37 cellular contexts compared by ENCODE assay signal in genomic region chrY:2824493-2824892, GRCh38. TPM values are rescaled to one million over a fixed set of nuclear protein-coding genes. Genes with fewer than 3 reads are reported as not detected.
"Had no signal": no experiment of that assay in that cellular context is flagged by ENCODE, and none has a peak within 500 bp of the region (broad histone marks: within the 10 kb centered on the region; RNA-seq: fewer than 3 reads in every experiment).

No MANE protein-coding gene starts in this region.

- DNase-seq: activated B cell treated with CpG ODN at 0.5 μM for 24 hours; activated CD4-positive, alpha-beta memory T cell treated with anti-CD3 and anti-CD28 coated beads, Interleukin-2, amount 10 ng/mL, durations not matched to agents 7 days and 5 days; activated CD4-positive, alpha-beta T cell treated with anti-CD3 and anti-CD28 coated beads for 4 hours; activated CD4-positive, alpha-beta T cell treated with anti-CD3 and anti-CD28 coated beads, Interleukin-2, amount 10 ng/mL, durations not matched to agents 24 days and 14 days; activated CD4-positive, alpha-beta T cell treated with anti-CD3 and anti-CD28 coated beads, Interleukin-2, amount 50 U/mL, for 48 hours; activated CD4-positive, CD25-positive, alpha-beta regulatory T cell treated with anti-CD3 and anti-CD28 coated beads, Interleukin-2, amount 50 U/mL, for 72 hours; activated CD8-positive, alpha-beta memory T cell treated with anti-CD3 and anti-CD28 coated beads for 24 hours; activated CD8-positive, alpha-beta memory T cell treated with anti-CD3 and anti-CD28 coated beads, Interleukin-2, amount 10 ng/mL, durations not matched to agents 7 days and 5 days; activated CD8-positive, alpha-beta memory T cell treated with anti-CD3 and anti-CD28 coated beads, Interleukin-2, amount 50 U/mL, for 48 hours; activated CD8-positive, alpha-beta T cell treated with anti-CD3 and anti-CD28 coated beads, Interleukin-2, amount 10 ng/mL, durations not matched to agents 7 days and 5 days; activated effector memory CD4-positive, alpha-beta T cell treated with Interleukin-2 at 50 U/mL for 16 hours; activated gamma-delta T cell; activated naive CD4-positive, alpha-beta T cell treated with anti-CD3 and anti-CD28 coated beads, Interleukin-2, amount 10 ng/mL, durations not matched to agents 7 days and 5 days; activated naive CD4-positive, alpha-beta T cell treated with Interleukin-2 at 50 U/mL for 16 hours; activated naive CD8-positive, alpha-beta T cell treated with anti-CD3 and anti-CD28 coated beads, Interleukin-2, amount 10 ng/mL, durations not matched to agents 7 days and 5 days; activated naive CD8-positive, alpha-beta T cell treated with anti-CD3 and anti-CD28 coated beads, Interleukin-2, amount 50 U/mL, for 24 hours; activated T-cell treated with anti-CD3 and anti-CD28 coated beads, Interleukin-2, amount 50 U/mL, for 24 hours; activated T-cell treated with anti-CD3 and anti-CD28 coated beads, Interleukin-2, amount 50 U/mL, for 48 hours; amygdala; anterior cingulate cortex; caudate nucleus; cerebellar nuclear complex; T-helper 2 cell; T-helper 9 cell had no signal

- H3K4me3 ChIP-seq: ascending aorta, cardiac muscle cell had no signal

- H3K9me3 Mint-ChIP-seq: activated B cell treated with CpG ODN at 0.5 μM for 24 hours; activated CD4-positive, alpha-beta memory T cell treated with anti-CD3 and anti-CD28 coated beads, Interleukin-2, amount 10 ng/mL, durations not matched to agents 7 days and 5 days; activated CD4-positive, alpha-beta T cell treated with anti-CD3 and anti-CD28 coated beads, Interleukin-2, amount 10 ng/mL, durations not matched to agents 24 days and 14 days; activated naive CD4-positive, alpha-beta T cell treated with anti-CD3 and anti-CD28 coated beads, Interleukin-2, amount 10 ng/mL, durations not matched to agents 7 days and 5 days; activated naive CD4-positive, alpha-beta T cell treated with anti-CD3 and anti-CD28 coated beads, Interleukin-2, amount 50 U/mL, for 24 hours; activated naive CD8-positive, alpha-beta T cell treated with anti-CD3 and anti-CD28 coated beads, Interleukin-2, amount 10 ng/mL, durations not matched to agents 7 days and 5 days; activated naive CD8-positive, alpha-beta T cell treated with anti-CD3 and anti-CD28 coated beads, Interleukin-2, amount 50 U/mL, for 24 hours; activated T-cell treated with anti-CD3 and anti-CD28 coated beads, Interleukin-2, amount 50 U/mL, for 24 hours; activated T-helper 2 cell treated with anti-CD3 and anti-CD28 coated beads, Interferon-gamma antibody, Interleukin-2, Interleukin-4, amounts not matched to agents 10 μg/mL and 5 μg/mL and 100 μg/mL, durations not matched to agents 14 hours and 24 hours and 36 hours; brain; central memory CD8-positive, alpha-beta T cell; T-helper 1 cell treated with Interleukin-12 subunit alpha and Interleukin-12 subunit beta and Interleukin-4 antibody, amounts not matched to agents 30 μg/mL and 1 μg/mL, for 36 hours; T-helper 2 cell treated with Interferon-gamma antibody and Interleukin-4, amounts not matched to agents 5 μg/mL and 100 μg/mL, for 36 hours had no signal

- H3K4me1 ChIP-seq: ascending aorta had no signal

- H3K4me3 Mint-ChIP-seq: activated B cell treated with CpG ODN at 0.5 μM for 24 hours; activated CD4-positive, alpha-beta memory T cell treated with anti-CD3 and anti-CD28 coated beads, Interleukin-2, amount 10 ng/mL, durations not matched to agents 7 days and 5 days; activated CD4-positive, alpha-beta T cell treated with anti-CD3 and anti-CD28 coated beads, Interleukin-2, amount 10 ng/mL, durations not matched to agents 24 days and 14 days; activated CD8-positive, alpha-beta memory T cell treated with anti-CD3 and anti-CD28 coated beads, Interleukin-2, amount 10 ng/mL, durations not matched to agents 7 days and 5 days; activated CD8-positive, alpha-beta T cell treated with anti-CD3 and anti-CD28 coated beads, Interleukin-2, amount 10 ng/mL, durations not matched to agents 7 days and 5 days; activated naive CD4-positive, alpha-beta T cell treated with anti-CD3 and anti-CD28 coated beads, Interleukin-2, amount 10 ng/mL, durations not matched to agents 7 days and 5 days; activated naive CD4-positive, alpha-beta T cell treated with anti-CD3 and anti-CD28 coated beads, Interleukin-2, amount 50 U/mL, for 24 hours; activated naive CD8-positive, alpha-beta T cell; activated naive CD8-positive, alpha-beta T cell treated with anti-CD3 and anti-CD28 coated beads, Interleukin-2, amount 10 ng/mL, durations not matched to agents 7 days and 5 days; activated naive CD8-positive, alpha-beta T cell treated with anti-CD3 and anti-CD28 coated beads, Interleukin-2, amount 50 U/mL, for 24 hours; activated T-cell treated with anti-CD3 and anti-CD28 coated beads, Interleukin-2, amount 50 U/mL, for 24 hours; brain; central memory CD8-positive, alpha-beta T cell; T-helper 1 cell treated with Interleukin-12 subunit alpha and Interleukin-12 subunit beta and Interleukin-4 antibody, amounts not matched to agents 30 μg/mL and 1 μg/mL, for 36 hours; T-helper 2 cell treated with Interferon-gamma antibody and Interleukin-4, amounts not matched to agents 5 μg/mL and 100 μg/mL, for 36 hours had no signal

- ATAC-seq: activated CD8-positive, alpha-beta memory T cell treated with anti-CD3 and anti-CD28 coated beads, Interleukin-2, amount 10 ng/mL, durations not matched to agents 7 days and 5 days; activated CD8-positive, alpha-beta T cell treated with anti-CD3 and anti-CD28 coated beads, Interleukin-2, amount 10 ng/mL, durations not matched to agents 7 days and 5 days; activated naive CD8-positive, alpha-beta T cell treated with anti-CD3 and anti-CD28 coated beads, Interleukin-2, amount 50 U/mL, for 24 hours had no signal

- H3K9me3 ChIP-seq: ascending aorta had no signal

- FAIRE-seq: bronchial epithelial cell, TTC549 had no signal

- H3K36me3 Mint-ChIP-seq: activated CD8-positive, alpha-beta memory T cell treated with anti-CD3 and anti-CD28 coated beads, Interleukin-2, amount 10 ng/mL, durations not matched to agents 7 days and 5 days; activated naive CD4-positive, alpha-beta T cell treated with anti-CD3 and anti-CD28 coated beads, Interleukin-2, amount 10 ng/mL, durations not matched to agents 7 days and 5 days; activated naive CD4-positive, alpha-beta T cell treated with anti-CD3 and anti-CD28 coated beads, Interleukin-2, amount 50 U/mL, for 24 hours; activated naive CD8-positive, alpha-beta T cell; activated naive CD8-positive, alpha-beta T cell treated with anti-CD3 and anti-CD28 coated beads, Interleukin-2, amount 10 ng/mL, durations not matched to agents 7 days and 5 days; brain had no signal

- H3K27ac Mint-ChIP-seq: activated B cell treated with CpG ODN at 0.5 μM for 24 hours; activated CD4-positive, alpha-beta memory T cell treated with anti-CD3 and anti-CD28 coated beads, Interleukin-2, amount 10 ng/mL, durations not matched to agents 7 days and 5 days; activated CD4-positive, alpha-beta T cell treated with anti-CD3 and anti-CD28 coated beads, Interleukin-2, amount 10 ng/mL, durations not matched to agents 24 days and 14 days; activated CD8-positive, alpha-beta memory T cell treated with anti-CD3 and anti-CD28 coated beads, Interleukin-2, amount 10 ng/mL, durations not matched to agents 7 days and 5 days; activated CD8-positive, alpha-beta T cell treated with anti-CD3 and anti-CD28 coated beads, Interleukin-2, amount 10 ng/mL, durations not matched to agents 7 days and 5 days; activated naive CD4-positive, alpha-beta T cell treated with anti-CD3 and anti-CD28 coated beads, Interleukin-2, amount 10 ng/mL, durations not matched to agents 7 days and 5 days; activated naive CD4-positive, alpha-beta T cell treated with anti-CD3 and anti-CD28 coated beads, Interleukin-2, amount 50 U/mL, for 24 hours; activated naive CD8-positive, alpha-beta T cell; activated naive CD8-positive, alpha-beta T cell treated with anti-CD3 and anti-CD28 coated beads, Interleukin-2, amount 10 ng/mL, durations not matched to agents 7 days and 5 days; activated naive CD8-positive, alpha-beta T cell treated with anti-CD3 and anti-CD28 coated beads, Interleukin-2, amount 50 U/mL, for 24 hours; activated T-cell treated with anti-CD3 and anti-CD28 coated beads, Interleukin-2, amount 50 U/mL, for 24 hours; activated T-helper 2 cell treated with anti-CD3 and anti-CD28 coated beads, Interferon-gamma antibody, Interleukin-2, Interleukin-4, amounts not matched to agents 10 μg/mL and 5 μg/mL and 100 μg/mL, durations not matched to agents 14 hours and 24 hours and 36 hours; brain; T-helper 1 cell treated with Interleukin-12 subunit alpha and Interleukin-12 subunit beta and Interleukin-4 antibody, amounts not matched to agents 30 μg/mL and 1 μg/mL, for 36 hours; T-helper 2 cell treated with Interferon-gamma antibody and Interleukin-4, amounts not matched to agents 5 μg/mL and 100 μg/mL, for 36 hours had no signal

- H3K27me3 Mint-ChIP-seq: activated naive CD8-positive, alpha-beta T cell; activated T-cell treated with anti-CD3 and anti-CD28 coated beads, Interleukin-2, amount 50 U/mL, for 24 hours; brain had no signal

- H3K4me1 Mint-ChIP-seq: activated B cell treated with CpG ODN at 0.5 μM for 24 hours; activated CD4-positive, alpha-beta memory T cell treated with anti-CD3 and anti-CD28 coated beads, Interleukin-2, amount 10 ng/mL, durations not matched to agents 7 days and 5 days; activated CD4-positive, alpha-beta T cell treated with anti-CD3 and anti-CD28 coated beads, Interleukin-2, amount 10 ng/mL, durations not matched to agents 24 days and 14 days; activated CD8-positive, alpha-beta memory T cell treated with anti-CD3 and anti-CD28 coated beads, Interleukin-2, amount 10 ng/mL, durations not matched to agents 7 days and 5 days; activated naive CD4-positive, alpha-beta T cell treated with anti-CD3 and anti-CD28 coated beads, Interleukin-2, amount 10 ng/mL, durations not matched to agents 7 days and 5 days; activated naive CD4-positive, alpha-beta T cell treated with anti-CD3 and anti-CD28 coated beads, Interleukin-2, amount 50 U/mL, for 24 hours; activated naive CD8-positive, alpha-beta T cell treated with anti-CD3 and anti-CD28 coated beads, Interleukin-2, amount 10 ng/mL, durations not matched to agents 7 days and 5 days; activated naive CD8-positive, alpha-beta T cell treated with anti-CD3 and anti-CD28 coated beads, Interleukin-2, amount 50 U/mL, for 24 hours; brain; central memory CD8-positive, alpha-beta T cell had no signal

- H3K36me3 ChIP-seq: ascending aorta, cardiac muscle cell had no signal

- H3K27me3 ChIP-seq: ascending aorta, cardiac muscle cell had no signal

- H3K27ac ChIP-seq: ascending aorta, cardiac muscle cell, VCaP had no signal

RNA-seq across cellular contexts. Expression of gene RPS4Y1, which starts 16.9 kb away (rescaled TPM):
- total RNA-seq: ascending aorta, cardiac muscle cell, chondrocyte had no signal
- polyA plus RNA-seq: cardiac muscle cell had no signal

RNA-seq across cellular contexts. Expression of gene SRY, which starts 37.0 kb away (rescaled TPM):
- total RNA-seq: activated B cell treated with CpG ODN at 0.5 μM for 24 hours; activated CD4-positive, alpha-beta memory T cell treated with anti-CD3 and anti-CD28 coated beads, Interleukin-2, amount 10 ng/mL, durations not matched to agents 7 days and 5 days; activated CD4-positive, alpha-beta T cell treated with anti-CD3 and anti-CD28 coated beads, Interleukin-2, amount 10 ng/mL, durations not matched to agents 24 days and 14 days; activated CD8-positive, alpha-beta memory T cell treated with anti-CD3 and anti-CD28 coated beads, Interleukin-2, amount 10 ng/mL, durations not matched to agents 7 days and 5 days; activated CD8-positive, alpha-beta T cell treated with anti-CD3 and anti-CD28 coated beads, Interleukin-2, amount 10 ng/mL, durations not matched to agents 7 days and 5 days; activated naive CD8-positive, alpha-beta T cell treated with anti-CD3 and anti-CD28 coated beads, Interleukin-2, amount 10 ng/mL, durations not matched to agents 7 days and 5 days; activated T-helper 2 cell treated with anti-CD3 and anti-CD28 coated beads, Interferon-gamma antibody, Interleukin-2, Interleukin-4, amounts not matched to agents 10 μg/mL and 5 μg/mL and 100 μg/mL, durations not matched to agents 14 hours and 24 hours and 36 hours; ascending aorta; bronchial epithelial cell; cardiac muscle cell; chondrocyte had no signal
- polyA plus RNA-seq: cardiac muscle cell had no signal
